Comparison of ENCODE assay signal across 8 cellular contexts in genomic region chr1:161044535-161044907, GRCh38. TPM values are rescaled to one million over a fixed set of nuclear protein-coding genes. Genes with fewer than 3 reads are reported as not detected.
DNase-seq lines count a peak whose midpoint lies in the region; ATAC-seq and TF ChIP-seq lines count a peak whose summit lies in the region.

No MANE protein-coding gene starts in this region.

- POLR2A ChIA-PET in CD8-positive, alpha-beta T cell (lab: Charles Lee): interaction anchor here (0.8 to 5.2 kb wide), 13 partner anchors 10 to 249 kb away, joined by 3 to 189 read pairs (median 11); partner anchors contain the start of genes ARHGAP30, DEDD, F11R and KLHDC9

- H3K18ac ChIP-seq in neuronal stem cell (ENCODE audit: low read length): no peak overlapping the region

- peaks cover 56% of the 10 kb centered on the region for H3K4me1 Mint-ChIP-seq in CD8-positive, alpha-beta T cell (ENCODE audit: low read depth)
- H3K4me1 Mint-ChIP-seq in endothelial cell (ENCODE audit: unreplicated experiment): peaks cover 32% of the 10 kb centered on the region

- peak overlapping the region; percentile 87 for H3K4me3 ChIP-seq in CD8-positive, alpha-beta T cell (ENCODE audit: low read depth, low read length)
- H3K4me3 ChIP-seq in NT2/D1 (ENCODE audit: insufficient read length, low read depth): peak overlapping the region; percentile 86
- H3K4me3 ChIP-seq in neuronal stem cell (ENCODE audit: low read length in 2 of 2): peak overlapping the region; percentile 71 to 91

- no peak overlapping the region for H2BK12ac ChIP-seq in neuronal stem cell (ENCODE audit: low read length)

- peak overlapping the region; percentile 98 for H3K4me3 Mint-ChIP-seq in CD8-positive, alpha-beta T cell
- H3K4me3 Mint-ChIP-seq in endothelial cell (ENCODE audit: unreplicated experiment): peak overlapping the region; percentile 99

- peak overlapping the region; percentile 95 for H3K9ac ChIP-seq in NT2/D1 (ENCODE audit: insufficient read length, low read depth)
- no peak overlapping the region for H3K9ac ChIP-seq in neuronal stem cell (ENCODE audit: low read depth, low read length, poor library complexity)

- no peaks in the 10 kb centered on the region for H3K27me3 Mint-ChIP-seq in CD8-positive, alpha-beta T cell (ENCODE audit: low read depth)
- peaks cover 19% of the 10 kb centered on the region for H3K27me3 Mint-ChIP-seq in endothelial cell (ENCODE audit: unreplicated experiment)

- no peaks in the 10 kb centered on the region for H3K27me3 ChIP-seq in CD8-positive, alpha-beta T cell (ENCODE audit: insufficient read depth, low read length)
- H3K27me3 ChIP-seq in NT2/D1 (ENCODE audit: insufficient read depth, insufficient read length) (no peaks in the 10 kb centered on the region), neuronal stem cell (ENCODE audit: control insufficient read depth in 3 of 3, insufficient read depth in 3 of 3, low read depth in 1 of 3, low read length in 3 of 3) (no peaks in the 10 kb centered on the region)

- no peak overlapping the region for H3K4ac ChIP-seq in neuronal stem cell (ENCODE audit: low read length)

- no peaks in the 10 kb centered on the region for H3K9me3 ChIP-seq in CD8-positive, alpha-beta T cell (ENCODE audit: low read length)
- H3K9me3 ChIP-seq in NT2/D1 (ENCODE audit: insufficient read depth, low read length) (peaks cover 33% of the 10 kb centered on the region), neuronal stem cell (replicated peaks in 1 of 2; ENCODE audit: control insufficient read depth in 2 of 2, insufficient read depth in 1 of 2, low read depth in 1 of 2, low read length in 2 of 2) (peaks cover 14 to 30% of the 10 kb centered on the region in 2 donors)

- H2BK5ac ChIP-seq in neuronal stem cell (ENCODE audit: low read length): no peak overlapping the region

- peak overlapping the region; percentile 88 for H3K4me2 ChIP-seq in neuronal stem cell (ENCODE audit: insufficient read depth, low read length, poor library complexity, severe bottlenecking)

- intact Hi-C loops in CD8-positive, alpha-beta T cell (cut with DNase I, micrococcal nuclease): loop anchor here in 1 of 2 experiments (2.0 kb wide), 1 partner anchor 74 kb away; the partner anchor contains the start of genes NIT1 and PFDN2

- H4K8ac ChIP-seq in neuronal stem cell (ENCODE audit: low read depth, low read length): no peak overlapping the region

- H3K27ac ChIP-seq in CD8-positive, alpha-beta T cell (ENCODE audit: low read depth, low read length): peak overlapping the region; percentile 82
- H3K27ac ChIP-seq in neuronal stem cell (replicated peaks; ENCODE audit: low read length): peak overlapping the region; percentile 76

- H4K91ac ChIP-seq in neuronal stem cell (ENCODE audit: low read depth, low read length, poor library complexity): no peak overlapping the region

- H3K9me3 Mint-ChIP-seq in CD8-positive, alpha-beta T cell: no peaks in the 10 kb centered on the region
- H3K9me3 Mint-ChIP-seq in endothelial cell (ENCODE audit: unreplicated experiment): peaks cover 8% of the 10 kb centered on the region

- no peak overlapping the region for H2BK120ac ChIP-seq in neuronal stem cell (ENCODE audit: low read depth, low read length)

- CTCF ChIA-PET in CD8-positive, alpha-beta T cell (lab: Charles Lee): interaction anchor here (1.1 to 15.0 kb wide), 8 partner anchors 17 to 338 kb away, joined by 3 to 168 read pairs (median 5); partner anchors contain the start of genes ARHGAP30, F11R, KLHDC9 and PPOX

- H3K23ac ChIP-seq in neuronal stem cell (ENCODE audit: low read depth, low read length, poor library complexity): no peak overlapping the region

- peak overlapping the region; percentile 100 for H3K27ac Mint-ChIP-seq in CD8-positive, alpha-beta T cell
- peak overlapping the region; percentile 99 for H3K27ac Mint-ChIP-seq in endothelial cell (ENCODE audit: unreplicated experiment)

- H3K36me3 ChIP-seq in CD8-positive, alpha-beta T cell (ENCODE audit: insufficient read depth, low read length): peaks cover 34% of the 10 kb centered on the region
- peaks cover 54% of the 10 kb centered on the region for H3K36me3 ChIP-seq in NT2/D1 (ENCODE audit: insufficient read depth, insufficient read length, low read length)
- H3K36me3 ChIP-seq in neuronal stem cell (replicated peaks in 1 of 2; ENCODE audit: control insufficient read depth in 2 of 2, insufficient read depth in 2 of 2, low read length in 2 of 2): peaks cover 31 to 39% of the 10 kb centered on the region in 2 donors

- H2AFZ ChIP-seq in neuronal stem cell (ENCODE audit: low read length): peak overlapping the region; percentile 83

- DNase-seq in CD8-positive, alpha-beta T cell: peak in 1 of 7 experiments; percentile 36
- DNase-seq in NT2/D1 (ENCODE audit: low read depth, low spot score) (no peak), endothelial cell (ENCODE audit: low spot score) (no peak), neuronal stem cell (ENCODE audit: low spot score) (no peak), NCI-H1105 treated with DMSO at 0.1 percent for 48 hours (lab: John Stamatoyannopoulos, UW) (no peak), iPS-NIHi11 (ENCODE audit: low spot score) (no peak)

- H3K4me1 ChIP-seq in CD8-positive, alpha-beta T cell (ENCODE audit: insufficient read depth, low read length): peaks cover 29% of the 10 kb centered on the region
- H3K4me1 ChIP-seq in NT2/D1 (ENCODE audit: insufficient read depth, insufficient read length) (peaks cover 2% of the 10 kb centered on the region), neuronal stem cell (ENCODE audit: control insufficient read depth in 2 of 2, insufficient read depth in 1 of 2, low read depth in 1 of 2, low read length in 2 of 2) (peaks cover 3 to 8% of the 10 kb centered on the region in 2 donors)

- no peak for TF ChIP-seq CTCF in CD8-positive, alpha-beta T cell (IDR thresholded peaks at IDR 0.05)
- no peak for TF ChIP-seq CTCF in endothelial cell (IDR thresholded peaks at IDR 0.05; ENCODE audit: unreplicated experiment)

- H3K36me3 Mint-ChIP-seq in CD8-positive, alpha-beta T cell: peaks cover 79% of the 10 kb centered on the region
- H3K36me3 Mint-ChIP-seq in endothelial cell (ENCODE audit: low read depth, unreplicated experiment): peaks cover 53% of the 10 kb centered on the region

- H2BK15ac ChIP-seq in neuronal stem cell (ENCODE audit: low read length): no peak overlapping the region

- H3K14ac ChIP-seq in neuronal stem cell (ENCODE audit: low read length): no peak overlapping the region

- ATAC-seq in CD8-positive, alpha-beta T cell: peak; percentile 6
- no peak for ATAC-seq in GM19324 (IDR thresholded peaks at IDR 0.05; ENCODE audit: low FRiP score, unreplicated experiment)
- no peak for ATAC-seq in HG02798 (IDR thresholded peaks at IDR 0.05; ENCODE audit: poor library complexity, unreplicated experiment)

- H2AK5ac ChIP-seq in neuronal stem cell (ENCODE audit: low read depth, low read length): no peak overlapping the region

- no peaks in the 10 kb centered on the region for H3K79me1 ChIP-seq in neuronal stem cell (ENCODE audit: low read depth, low read length)

RNA-seq across cellular contexts. Expression of gene USF1, which starts 1.3 kb away (rescaled TPM):
- total RNA-seq in CD8-positive, alpha-beta T cell: 10 to 100 TPM; 95.6 to 98.8 TPM
- 121 TPM for total RNA-seq in endothelial cell (ENCODE audit: unreplicated experiment)
- 37.4 TPM for polyA plus RNA-seq in neuronal stem cell (2013, experiment 1 of 2)
- 35.9 TPM for polyA plus RNA-seq in neuronal stem cell (2013, experiment 2 of 2)

RNA-seq across cellular contexts. Expression of gene TSTD1, which starts 5.8 kb away (rescaled TPM):
- total RNA-seq in CD8-positive, alpha-beta T cell: 10 to 100 TPM; 44.8 to 46.6 TPM
- 14.2 TPM for total RNA-seq in endothelial cell (ENCODE audit: unreplicated experiment)
- 49.5 TPM for polyA plus RNA-seq in neuronal stem cell (2013, experiment 1 of 2)
- 50.2 TPM for polyA plus RNA-seq in neuronal stem cell (2013, experiment 2 of 2)

RNA-seq across cellular contexts. Expression of gene F11R, which starts 23.6 kb away (rescaled TPM):
- 10 to 100 TPM; 16.8 to 20.0 TPM for total RNA-seq in CD8-positive, alpha-beta T cell
- total RNA-seq in endothelial cell (ENCODE audit: unreplicated experiment): 361 TPM
- polyA plus RNA-seq in neuronal stem cell (2013, experiment 1 of 2): 15.6 TPM
- 16.1 TPM for polyA plus RNA-seq in neuronal stem cell (2013, experiment 2 of 2)

RNA-seq across cellular contexts. Expression of gene ARHGAP30, which starts 25.2 kb away (rescaled TPM):
- total RNA-seq in CD8-positive, alpha-beta T cell: 10 to 100 TPM; 59.7 to 63.6 TPM
- total RNA-seq in endothelial cell (ENCODE audit: unreplicated experiment): 0.23 TPM
- polyA plus RNA-seq in neuronal stem cell (2013, experiment 1 of 2): 0.11 TPM
- polyA plus RNA-seq in neuronal stem cell (2013, experiment 2 of 2): 0.04 TPM

RNA-seq across cellular contexts. Expression of gene NECTIN4, which starts 44.8 kb away (rescaled TPM):
- not detected for total RNA-seq in CD8-positive, alpha-beta T cell
- total RNA-seq in endothelial cell (ENCODE audit: unreplicated experiment): 0.13 TPM
- 0.13 TPM for polyA plus RNA-seq in neuronal stem cell (2013, experiment 1 of 2)
- 0.10 TPM for polyA plus RNA-seq in neuronal stem cell (2013, experiment 2 of 2)

Comparison
In these comparisons a context has a peak if more than half of its experiments do, and no peak if none do; other contexts are left out.
1. RNA of gene F11R, which starts 23.6 kb away (total RNA-seq): 361 TPM in endothelial cell (single experiment); 16.8 to 20.0 TPM in CD8-positive, alpha-beta T cell; every median in the first group is over 10 times any median in the second.
2. Peak in every context shown above with its lines, with median percentiles within 50 percentile points of each other: H3K4me3 ChIP-seq.